Comparison of ENCODE assay signal across 1 cellular context in genomic region chr1:58816072-58816746, GRCh38.
A peak's percentile ranks its signal among the peaks of the same experiment; 100 is the strongest.
TF ChIP-seq lines count a peak whose summit lies in the region.

No MANE protein-coding gene starts in this region.

TF ChIP-seq in HEK293, 187 proteins besides CTCF, POLR2A, EP300 and RAD21 (continued from another document and continues in another):
- no peak for TF ChIP-seq ZNF837 (tag by site-specific recombination; IDR thresholded peaks at IDR 0.05)
- TF ChIP-seq ZNF785 (tag by site-specific recombination; IDR thresholded peaks at IDR 0.05): no peak
- TF ChIP-seq MYNN (tag by site-specific recombination; IDR thresholded peaks at IDR 0.05; ENCODE audit: borderline replicate concordance): no peak
- TF ChIP-seq ZNF433 (tag by site-specific recombination; IDR thresholded peaks at IDR 0.05; ENCODE audit: low read depth): no peak
- no peak for TF ChIP-seq ZNF311 (tag by site-specific recombination; IDR thresholded peaks at IDR 0.05; ENCODE audit: borderline replicate concordance)
- TF ChIP-seq, protein P1, sequence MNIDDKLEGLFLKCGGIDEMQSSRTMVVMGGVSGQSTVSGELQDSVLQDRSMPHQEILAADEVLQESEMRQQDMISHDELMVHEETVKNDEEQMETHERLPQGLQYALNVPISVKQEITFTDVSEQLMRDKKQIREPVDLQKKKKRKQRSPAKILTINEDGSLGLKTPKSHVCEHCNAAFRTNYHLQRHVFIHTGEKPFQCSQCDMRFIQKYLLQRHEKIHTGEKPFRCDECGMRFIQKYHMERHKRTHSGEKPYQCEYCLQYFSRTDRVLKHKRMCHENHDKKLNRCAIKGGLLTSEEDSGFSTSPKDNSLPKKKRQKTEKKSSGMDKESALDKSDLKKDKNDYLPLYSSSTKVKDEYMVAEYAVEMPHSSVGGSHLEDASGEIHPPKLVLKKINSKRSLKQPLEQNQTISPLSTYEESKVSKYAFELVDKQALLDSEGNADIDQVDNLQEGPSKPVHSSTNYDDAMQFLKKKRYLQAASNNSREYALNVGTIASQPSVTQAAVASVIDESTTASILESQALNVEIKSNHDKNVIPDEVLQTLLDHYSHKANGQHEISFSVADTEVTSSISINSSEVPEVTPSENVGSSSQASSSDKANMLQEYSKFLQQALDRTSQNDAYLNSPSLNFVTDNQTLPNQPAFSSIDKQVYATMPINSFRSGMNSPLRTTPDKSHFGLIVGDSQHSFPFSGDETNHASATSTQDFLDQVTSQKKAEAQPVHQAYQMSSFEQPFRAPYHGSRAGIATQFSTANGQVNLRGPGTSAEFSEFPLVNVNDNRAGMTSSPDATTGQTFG (tag by site-specific recombination; IDR thresholded peaks at IDR 0.05; ENCODE audit: borderline replicate concordance): no peak
- peak; percentile 4; the same call in 1 of the 2 replicates for TF ChIP-seq ZNF677 (tag by site-specific recombination; IDR thresholded peaks at IDR 0.05)
- TF ChIP-seq ZNF324 (tag by site-specific recombination; IDR thresholded peaks at IDR 0.05): no peak
- no peak for TF ChIP-seq ZNF211 (tag by site-specific recombination; IDR thresholded peaks at IDR 0.05; ENCODE audit: low read depth)
- TF ChIP-seq ZSCAN30 (tag by site-specific recombination; IDR thresholded peaks at IDR 0.05): peak; percentile 84
- 0 out of 2 replicates have a peak, but pooled peaks have one; percentile 34 for TF ChIP-seq INSM2 (tag by site-specific recombination; IDR thresholded peaks at IDR 0.05)
- 0 out of 2 replicates have a peak, but pooled peaks have one; percentile 15 for TF ChIP-seq ZNF518A (tag by site-specific recombination; conservative IDR thresholded peaks at IDR 0.05; ENCODE audit: low read depth)
- TF ChIP-seq ZNF266 (tag by site-specific recombination; IDR thresholded peaks at IDR 0.05; ENCODE audit: low read depth): no peak
- no peak for TF ChIP-seq SALL2 (tag by site-specific recombination; IDR thresholded peaks at IDR 0.05; ENCODE audit: borderline replicate concordance)
- TF ChIP-seq ZNF341 (tag by site-specific recombination; IDR thresholded peaks at IDR 0.05; ENCODE audit: low read depth): peak; percentile 91
- no peak for TF ChIP-seq ZNF670 (tag by site-specific recombination; IDR thresholded peaks at IDR 0.05; ENCODE audit: low read depth)
- peak; percentile 24; the same call in 1 of the 2 replicates for TF ChIP-seq ZNF394 (tag by site-specific recombination; IDR thresholded peaks at IDR 0.05; ENCODE audit: borderline replicate concordance)
- no peak for TF ChIP-seq ZNF513 (tag by site-specific recombination; IDR thresholded peaks at IDR 0.05)
- TF ChIP-seq ZNF10 (tag by site-specific recombination; IDR thresholded peaks at IDR 0.05): peak; percentile 56; the same call in 1 of the 2 replicates
- TF ChIP-seq TRIM28 (IDR thresholded peaks at IDR 0.05; ENCODE audit: borderline replicate concordance, low read length): no peak
- TF ChIP-seq, protein P2, sequence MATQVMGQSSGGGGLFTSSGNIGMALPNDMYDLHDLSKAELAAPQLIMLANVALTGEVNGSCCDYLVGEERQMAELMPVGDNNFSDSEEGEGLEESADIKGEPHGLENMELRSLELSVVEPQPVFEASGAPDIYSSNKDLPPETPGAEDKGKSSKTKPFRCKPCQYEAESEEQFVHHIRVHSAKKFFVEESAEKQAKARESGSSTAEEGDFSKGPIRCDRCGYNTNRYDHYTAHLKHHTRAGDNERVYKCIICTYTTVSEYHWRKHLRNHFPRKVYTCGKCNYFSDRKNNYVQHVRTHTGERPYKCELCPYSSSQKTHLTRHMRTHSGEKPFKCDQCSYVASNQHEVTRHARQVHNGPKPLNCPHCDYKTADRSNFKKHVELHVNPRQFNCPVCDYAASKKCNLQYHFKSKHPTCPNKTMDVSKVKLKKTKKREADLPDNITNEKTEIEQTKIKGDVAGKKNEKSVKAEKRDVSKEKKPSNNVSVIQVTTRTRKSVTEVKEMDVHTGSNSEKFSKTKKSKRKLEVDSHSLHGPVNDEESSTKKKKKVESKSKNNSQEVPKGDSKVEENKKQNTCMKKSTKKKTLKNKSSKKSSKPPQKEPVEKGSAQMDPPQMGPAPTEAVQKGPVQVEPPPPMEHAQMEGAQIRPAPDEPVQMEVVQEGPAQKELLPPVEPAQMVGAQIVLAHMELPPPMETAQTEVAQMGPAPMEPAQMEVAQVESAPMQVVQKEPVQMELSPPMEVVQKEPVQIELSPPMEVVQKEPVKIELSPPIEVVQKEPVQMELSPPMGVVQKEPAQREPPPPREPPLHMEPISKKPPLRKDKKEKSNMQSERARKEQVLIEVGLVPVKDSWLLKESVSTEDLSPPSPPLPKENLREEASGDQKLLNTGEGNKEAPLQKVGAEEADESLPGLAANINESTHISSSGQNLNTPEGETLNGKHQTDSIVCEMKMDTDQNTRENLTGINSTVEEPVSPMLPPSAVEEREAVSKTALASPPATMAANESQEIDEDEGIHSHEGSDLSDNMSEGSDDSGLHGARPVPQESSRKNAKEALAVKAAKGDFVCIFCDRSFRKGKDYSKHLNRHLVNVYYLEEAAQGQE (tag by site-specific recombination; IDR thresholded peaks at IDR 0.05): peak; percentile 69
- no peak for TF ChIP-seq ZNF202 (tag by site-specific recombination; IDR thresholded peaks at IDR 0.05; ENCODE audit: borderline replicate concordance)
- TF ChIP-seq ZNF645 (tag by site-specific recombination; IDR thresholded peaks at IDR 0.05): no peak
- no peak for TF ChIP-seq ZNF302 (tag by site-specific recombination; IDR thresholded peaks at IDR 0.05; ENCODE audit: low read depth)
- 0 out of 2 replicates have a peak, but pooled peaks have one; percentile 44 for TF ChIP-seq BCL11B (tag by site-specific recombination; IDR thresholded peaks at IDR 0.05; ENCODE audit: low read depth)
- no peak for TF ChIP-seq RBAK (tag by site-specific recombination; IDR thresholded peaks at IDR 0.05)
- TF ChIP-seq HOXA7 (CRISPR knock-in tag; IDR thresholded peaks at IDR 0.05; ENCODE audit: borderline replicate concordance): no peak
- TF ChIP-seq ZNF133 (tag by site-specific recombination; IDR thresholded peaks at IDR 0.05): no peak
- no peak for TF ChIP-seq ZNF449 (tag by site-specific recombination; IDR thresholded peaks at IDR 0.05)
- TF ChIP-seq ZNF626 (tag by site-specific recombination; IDR thresholded peaks at IDR 0.05): no peak
- TF ChIP-seq ZBTB1 (tag by site-specific recombination; IDR thresholded peaks at IDR 0.05): no peak
- no peak; the same call in none of the 2 replicates for TF ChIP-seq ZNF843 (tag by site-specific recombination; IDR thresholded peaks at IDR 0.05)
- TF ChIP-seq ZNF580 (tag by site-specific recombination; IDR thresholded peaks at IDR 0.05): no peak
- no peak for TF ChIP-seq ZFP3 (tag by site-specific recombination; IDR thresholded peaks at IDR 0.05; ENCODE audit: low read depth)
- TF ChIP-seq ZNF624 (tag by site-specific recombination; IDR thresholded peaks at IDR 0.05): no peak
- 0 out of 2 replicates have a peak, but pooled peaks have one; percentile 1 for TF ChIP-seq PRDM6 (tag by site-specific recombination; IDR thresholded peaks at IDR 0.05)
- no peak for TF ChIP-seq ZNF292 (tag by site-specific recombination; IDR thresholded peaks at IDR 0.05; ENCODE audit: borderline replicate concordance, low read depth)
- no peak for TF ChIP-seq ZSCAN23 (tag by site-specific recombination; IDR thresholded peaks at IDR 0.05)
- TF ChIP-seq ZNF416 (tag by site-specific recombination; IDR thresholded peaks at IDR 0.05): no peak
- TF ChIP-seq ZNF555 (tag by site-specific recombination; conservative IDR thresholded peaks at IDR 0.05): no peak
- peak; percentile 80; the same call in 1 of the 2 replicates for TF ChIP-seq ZFP37 (tag by site-specific recombination; IDR thresholded peaks at IDR 0.05)
- TF ChIP-seq KLF9 (tag by site-specific recombination; IDR thresholded peaks at IDR 0.05; ENCODE audit: low read depth): no peak; the same call in 1 of the 2 replicates
- TF ChIP-seq ZNF274 (IDR thresholded peaks at IDR 0.05; ENCODE audit: low read length): no peak
- TF ChIP-seq ZNF274 (tag by site-specific recombination; IDR thresholded peaks at IDR 0.05; ENCODE audit: borderline replicate concordance): no peak
- peak; percentile 95 for TF ChIP-seq GLIS2 (tag by site-specific recombination; IDR thresholded peaks at IDR 0.05)
